ENCODE assay signal across 11 cellular contexts in the genomic region with DNA sequence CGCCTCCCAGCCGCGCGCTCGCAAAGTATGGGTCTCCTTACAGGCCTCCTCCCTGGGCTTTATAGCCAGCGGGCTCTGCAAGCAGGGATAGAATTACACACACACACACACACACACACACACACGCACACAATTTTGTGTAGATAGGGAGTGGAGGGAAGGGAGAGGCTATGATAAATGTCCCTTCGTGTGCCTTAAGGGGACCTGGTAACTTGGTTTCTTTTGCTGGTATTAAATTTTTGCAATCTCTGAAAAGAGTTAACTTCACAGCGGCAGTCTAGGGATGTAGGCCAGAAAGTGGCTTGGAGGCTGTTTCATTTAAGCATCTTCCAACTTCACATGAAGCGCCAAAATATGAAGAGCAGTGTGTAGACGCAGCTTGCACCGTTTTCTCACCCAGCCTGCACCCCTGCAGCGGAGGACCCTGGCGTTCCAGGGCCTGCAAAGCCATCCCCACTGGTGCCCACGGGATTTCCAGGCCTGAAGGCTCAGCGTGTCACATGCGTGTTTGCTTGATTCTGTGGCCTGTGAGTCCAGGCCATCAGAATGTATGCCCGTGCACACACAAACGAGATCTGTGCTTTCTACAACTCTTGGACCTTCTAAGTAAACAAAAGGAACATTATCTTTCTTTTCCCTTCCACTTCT.
DNase-seq lines count a peak whose midpoint lies in the region; ATAC-seq, FAIRE-seq and TF ChIP-seq lines count a peak whose summit lies in the region.
"Had no signal": no experiment of that assay in that cellular context is flagged by ENCODE, and none has a peak within 500 bp of the region (broad histone marks: within the 10 kb centered on the region; RNA-seq: fewer than 3 reads in every experiment).

No MANE protein-coding gene starts in this region.

- peaks cover 20% of the 10 kb centered on the region for H3K27me3 ChIP-seq in astrocyte (ENCODE audit: insufficient read depth, low read length)
- H3K27me3 ChIP-seq in left lung, result peaks cover 0 to 73% of the 10 kb centered on the region in 2 donors
- H3K27me3 ChIP-seq in stomach smooth muscle (ENCODE audit: control insufficient read depth in 1 of 2, insufficient read depth in 2 of 2, low read length in 2 of 2), result peaks cover 6 to 8% of the 10 kb centered on the region in 2 donors
- no peaks in the 10 kb centered on the region for H3K27me3 ChIP-seq in PC-9 (ENCODE audit: insufficient read depth, low read depth)
- H3K27me3 ChIP-seq in mesendoderm (ENCODE audit: insufficient read depth, low read length, poor library complexity), result peaks cover 5% of the 10 kb centered on the region

- no peak overlapping the region for H2AK5ac ChIP-seq in mesendoderm (ENCODE audit: low read length)

- CTCF ChIA-PET in activated naive CD4-positive, alpha-beta T cell treated with anti-CD3 and anti-CD28 coated beads, Interleukin-2, amount 10 ng/mL, durations not matched to agents 7 days and 5 days (lab: Charles Lee), result no interaction called here
- CTCF ChIA-PET in PC-9 (lab: Charles Lee), result no interaction called here

- no peaks in the 10 kb centered on the region for H3K36me3 Mint-ChIP-seq in activated naive CD4-positive, alpha-beta T cell treated with anti-CD3 and anti-CD28 coated beads, Interleukin-2, amount 50 U/mL, for 24 hours
- no peaks in the 10 kb centered on the region for H3K36me3 Mint-ChIP-seq in activated naive CD4-positive, alpha-beta T cell treated with anti-CD3 and anti-CD28 coated beads, Interleukin-2, amount 10 ng/mL, durations not matched to agents 7 days and 5 days
- H3K36me3 Mint-ChIP-seq in astrocyte (ENCODE audit: low read depth, unreplicated experiment), result no peaks in the 10 kb centered on the region
- H3K36me3 Mint-ChIP-seq: stimulated activated effector memory CD8-positive, alpha-beta T cell treated with anti-CD3 and anti-CD28 coated beads, Interleukin-12 subunit alpha, Interleukin-12 subunit beta, amount 100 ng/mL, for 72 hours had no signal

- no peak overlapping the region for H2BK15ac ChIP-seq in mesendoderm (replicated peaks; ENCODE audit: low read depth)

- H3K9ac ChIP-seq in astrocyte (ENCODE audit: low read length) (no peak overlapping the region), stomach smooth muscle (ENCODE audit: low read length in 2 of 2) (no peak overlapping the region), mesendoderm (ENCODE audit: low read length) (no peak overlapping the region)

- H3K27ac Mint-ChIP-seq in activated naive CD4-positive, alpha-beta T cell treated with anti-CD3 and anti-CD28 coated beads, Interleukin-2, amount 50 U/mL, for 24 hours, result no peak overlapping the region
- H3K27ac Mint-ChIP-seq in activated naive CD4-positive, alpha-beta T cell treated with anti-CD3 and anti-CD28 coated beads, Interleukin-2, amount 10 ng/mL, durations not matched to agents 7 days and 5 days, result no peak overlapping the region
- H3K27ac Mint-ChIP-seq in astrocyte (ENCODE audit: unreplicated experiment), result no peak overlapping the region
- H3K27ac Mint-ChIP-seq: stimulated activated effector memory CD8-positive, alpha-beta T cell treated with anti-CD3 and anti-CD28 coated beads, Interleukin-12 subunit alpha, Interleukin-12 subunit beta, amount 100 ng/mL, for 72 hours had no signal

- no peak overlapping the region for H3K27ac ChIP-seq in astrocyte (ENCODE audit: low read depth, low read length)
- H3K27ac ChIP-seq in left lung, result no peak overlapping the region
- H3K27ac ChIP-seq in stomach smooth muscle (ENCODE audit: low read length), result no peak overlapping the region
- no peak overlapping the region for H3K27ac ChIP-seq in PC-9
- no peak overlapping the region for H3K27ac ChIP-seq in mesendoderm (ENCODE audit: low read depth, low read length)
- H3K27ac ChIP-seq: WERI-Rb-1 had no signal

- DNase-seq in activated naive CD4-positive, alpha-beta T cell treated with anti-CD3 and anti-CD28 coated beads, Interleukin-2, amount 10 ng/mL, durations not matched to agents 7 days and 5 days, result no peak
- DNase-seq in astrocyte (ENCODE audit: low read depth) (peak; percentile 53), left lung (no peak), PC-9 (no peak), mesendoderm (no peak)
- no peak for DNase-seq in activated CD4-positive, alpha-beta T cell treated with anti-CD3 and anti-CD28 coated beads, Interleukin-2, amount 50 U/mL, for 48 hours

- TF ChIP-seq CTCF in astrocyte (IDR thresholded peaks at IDR 0.05; ENCODE audit: insufficient read depth, low read depth, low read length), result no peak
- no peak for TF ChIP-seq CTCF in left lung (IDR thresholded peaks at IDR 0.05)
- TF ChIP-seq CTCF in PC-9 (conservative IDR thresholded peaks at IDR 0.05), result no peak

- BruUV-seq in PC-9 (replicated peaks; lab: Mats Ljungman, UMichigan), result no TSS peak

- no peak overlapping the region for H2BK120ac ChIP-seq in mesendoderm (ENCODE audit: low read depth, low read length)

- no peaks in the 10 kb centered on the region for H3F3A ChIP-seq in PC-9 (ENCODE audit: insufficient read depth, low read depth)

- H3K9me2 ChIP-seq in PC-9 (ENCODE audit: insufficient read depth), result no peaks in the 10 kb centered on the region; the same call in 1 of the 2 replicates

- H3K9me3 ChIP-seq in astrocyte (ENCODE audit: insufficient read depth, low read depth, low read length), result no peaks in the 10 kb centered on the region
- H3K9me3 ChIP-seq in left lung, result no peaks in the 10 kb centered on the region
- H3K9me3 ChIP-seq in stomach smooth muscle (ENCODE audit: control insufficient read depth in 2 of 2, low read length in 2 of 2), result no peaks in the 10 kb centered on the region
- no peaks in the 10 kb centered on the region for H3K9me3 ChIP-seq in PC-9 (ENCODE audit: insufficient read depth, low read depth)

- H3K36me3 ChIP-seq in astrocyte (ENCODE audit: insufficient read depth, low read length) (no peaks in the 10 kb centered on the region), left lung (no peaks in the 10 kb centered on the region), stomach smooth muscle (ENCODE audit: control insufficient read depth in 2 of 2, insufficient read depth in 2 of 2, low read length in 2 of 2) (no peaks in the 10 kb centered on the region), PC-9 (ENCODE audit: low read depth) (no peaks in the 10 kb centered on the region), mesendoderm (ENCODE audit: control insufficient read depth, insufficient read depth, low read length) (no peaks in the 10 kb centered on the region)
- H3K36me3 ChIP-seq: WERI-Rb-1 had no signal

- no peaks in the 10 kb centered on the region for H3K9me3 Mint-ChIP-seq in activated naive CD4-positive, alpha-beta T cell treated with anti-CD3 and anti-CD28 coated beads, Interleukin-2, amount 50 U/mL, for 24 hours
- H3K9me3 Mint-ChIP-seq in activated naive CD4-positive, alpha-beta T cell treated with anti-CD3 and anti-CD28 coated beads, Interleukin-2, amount 10 ng/mL, durations not matched to agents 7 days and 5 days, result no peaks in the 10 kb centered on the region
- H3K9me3 Mint-ChIP-seq in astrocyte (ENCODE audit: unreplicated experiment), result no peaks in the 10 kb centered on the region
- H3K9me3 Mint-ChIP-seq: stimulated activated effector memory CD8-positive, alpha-beta T cell treated with anti-CD3 and anti-CD28 coated beads, Interleukin-12 subunit alpha, Interleukin-12 subunit beta, amount 100 ng/mL, for 72 hours had no signal

- peak overlapping the region; percentile 97 for H3K4me2 ChIP-seq in astrocyte (ENCODE audit: low read length)
- H3K4me2 ChIP-seq in PC-9, result no peak overlapping the region
- no peak overlapping the region for H3K4me2 ChIP-seq in mesendoderm (ENCODE audit: low read length)

- H4K5ac ChIP-seq in mesendoderm (ENCODE audit: low read length), result no peak overlapping the region

- H2BK5ac ChIP-seq in mesendoderm (ENCODE audit: low read length), result no peak overlapping the region

- no CpG with 5 or more reads among the region's 19 CpGs for WGBS in mesendoderm (ENCODE audit: extremely low coverage, insufficient coverage, low lambda C conversion rate)

- no peak for ATAC-seq in left lung

- H3K79me2 ChIP-seq in astrocyte (ENCODE audit: insufficient read depth, low read length) (no peaks in the 10 kb centered on the region), PC-9 (ENCODE audit: low read depth) (no peaks in the 10 kb centered on the region), mesendoderm (ENCODE audit: control insufficient read depth, insufficient read depth, low read length) (no peaks in the 10 kb centered on the region)

- H3K4ac ChIP-seq in mesendoderm (ENCODE audit: low read depth, low read length), result no peak overlapping the region

- no peak overlapping the region for H3K23ac ChIP-seq in mesendoderm (ENCODE audit: low read length)

- H3K18ac ChIP-seq in mesendoderm (ENCODE audit: low read length), result no peak overlapping the region

- H3K4me3 ChIP-seq in astrocyte (ENCODE audit: insufficient read depth, low read depth, low read length) (no peak overlapping the region), left lung (peak overlapping the region; percentile 57 to 60), stomach smooth muscle (ENCODE audit: low read length in 2 of 2) (peak overlapping the region; percentile 6 to 77), PC-9 (no peak overlapping the region), mesendoderm (ENCODE audit: low read length) (no peak overlapping the region)

- peaks cover 21% of the 10 kb centered on the region for H3K27me3 Mint-ChIP-seq in activated naive CD4-positive, alpha-beta T cell treated with anti-CD3 and anti-CD28 coated beads, Interleukin-2, amount 50 U/mL, for 24 hours
- H3K27me3 Mint-ChIP-seq in activated naive CD4-positive, alpha-beta T cell treated with anti-CD3 and anti-CD28 coated beads, Interleukin-2, amount 10 ng/mL, durations not matched to agents 7 days and 5 days, result peaks cover 51% of the 10 kb centered on the region
- H3K27me3 Mint-ChIP-seq in astrocyte (ENCODE audit: low read depth, unreplicated experiment), result peaks cover 26% of the 10 kb centered on the region

- intact Hi-C loops in left lung (cut with DNase I), result no loop called here
- intact Hi-C loops in PC-9 (cut with micrococcal nuclease; ENCODE audit: unreplicated experiment), result no loop called here

- no peak overlapping the region for H4K8ac ChIP-seq in mesendoderm (ENCODE audit: low read depth, low read length)

- FAIRE-seq in astrocyte (lab: Jason Lieb, UNC), result no peak

- no peak overlapping the region for H3K56ac ChIP-seq in mesendoderm (ENCODE audit: low read length)

- H2AFZ ChIP-seq in astrocyte (ENCODE audit: low read depth, low read length), result peak overlapping the region; percentile 30
- H2AFZ ChIP-seq in PC-9, result no peak overlapping the region

- POLR2A ChIA-PET in PC-9 (lab: Charles Lee; ENCODE audit: unreplicated experiment), result no interaction called here

- H3K4me1 ChIP-seq in astrocyte (ENCODE audit: insufficient read depth, low read length), result peaks cover 5% of the 10 kb centered on the region
- H3K4me1 ChIP-seq in left lung, result peaks cover 0 to 21% of the 10 kb centered on the region in 2 donors
- H3K4me1 ChIP-seq in stomach smooth muscle (ENCODE audit: control insufficient read depth, insufficient read depth, low read length), result peaks cover 26% of the 10 kb centered on the region
- no peaks in the 10 kb centered on the region for H3K4me1 ChIP-seq in PC-9 (replicated peaks; ENCODE audit: insufficient read depth)
- H3K4me1 ChIP-seq in mesendoderm (ENCODE audit: control insufficient read depth, low read depth, low read length), result peaks cover 7% of the 10 kb centered on the region

- H3K79me1 ChIP-seq in mesendoderm (ENCODE audit: low read length), result no peaks in the 10 kb centered on the region

- H3K4me1 Mint-ChIP-seq in activated naive CD4-positive, alpha-beta T cell treated with anti-CD3 and anti-CD28 coated beads, Interleukin-2, amount 50 U/mL, for 24 hours, result peaks cover 3% of the 10 kb centered on the region
- H3K4me1 Mint-ChIP-seq in activated naive CD4-positive, alpha-beta T cell treated with anti-CD3 and anti-CD28 coated beads, Interleukin-2, amount 10 ng/mL, durations not matched to agents 7 days and 5 days, result peaks cover 4% of the 10 kb centered on the region
- no peaks in the 10 kb centered on the region for H3K4me1 Mint-ChIP-seq in astrocyte (ENCODE audit: low read depth, unreplicated experiment)
- H3K4me1 Mint-ChIP-seq: stimulated activated effector memory CD8-positive, alpha-beta T cell treated with anti-CD3 and anti-CD28 coated beads, Interleukin-12 subunit alpha, Interleukin-12 subunit beta, amount 100 ng/mL, for 72 hours had no signal

- H3K4me3 Mint-ChIP-seq in activated naive CD4-positive, alpha-beta T cell treated with anti-CD3 and anti-CD28 coated beads, Interleukin-2, amount 50 U/mL, for 24 hours, result peak overlapping the region; percentile 16
- H3K4me3 Mint-ChIP-seq in activated naive CD4-positive, alpha-beta T cell treated with anti-CD3 and anti-CD28 coated beads, Interleukin-2, amount 10 ng/mL, durations not matched to agents 7 days and 5 days, result no peak overlapping the region
- peak overlapping the region; percentile 61 for H3K4me3 Mint-ChIP-seq in astrocyte (ENCODE audit: unreplicated experiment)
- H3K4me3 Mint-ChIP-seq: activated T-cell treated with anti-CD3 and anti-CD28 coated beads, Interleukin-2, amount 50 U/mL, for 4 hours; stimulated activated effector memory CD8-positive, alpha-beta T cell treated with anti-CD3 and anti-CD28 coated beads, Interleukin-12 subunit alpha, Interleukin-12 subunit beta, amount 100 ng/mL, for 72 hours had no signal

- H4K20me1 ChIP-seq in astrocyte (ENCODE audit: insufficient read depth, low read length) (no peaks in the 10 kb centered on the region), PC-9 (ENCODE audit: insufficient read depth) (no peaks in the 10 kb centered on the region)

Comparison
In these comparisons a context has a peak if more than half of its experiments do, and no peak if none do; other contexts are left out.
1. H3K4me3 ChIP-seq: peak in left lung (2 of 2) and stomach smooth muscle (2 of 2); none in astrocyte (single experiment), PC-9 (single experiment) and mesendoderm (single experiment).